36 cellular contexts compared by ENCODE assay signal in the genomic region with DNA sequence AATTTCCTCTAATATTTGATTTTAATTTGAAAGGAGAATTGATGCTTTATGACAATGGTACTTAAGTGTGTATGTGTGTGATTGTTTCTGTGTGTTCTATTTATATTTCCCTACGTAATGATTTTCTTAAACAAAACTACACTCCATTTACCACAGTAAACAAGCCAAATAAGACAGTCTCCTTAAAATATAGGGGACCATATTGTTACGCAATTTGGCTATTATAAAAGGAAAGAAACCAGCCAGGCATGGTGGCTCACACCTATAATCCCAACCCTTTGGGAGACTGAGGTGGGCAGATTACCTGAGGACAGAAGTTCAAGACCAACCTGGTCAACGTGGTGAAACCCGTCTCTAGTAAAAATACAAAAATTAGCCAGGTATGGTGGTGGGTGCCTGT.
"Had no signal": no experiment of that assay in that cellular context is flagged by ENCODE, and none has a peak within 500 bp of the region (broad histone marks: within the 10 kb centered on the region; RNA-seq: fewer than 3 reads in every experiment).

No MANE protein-coding gene starts in this region.

- H3K27me3 ChIP-seq: MG63 had no signal

- H3K4me3 ChIP-seq: MG63 had no signal

- H3K36me3 ChIP-seq: MG63 had no signal

- H3K9me3 ChIP-seq: MG63 had no signal

- DNase-seq: Karpas-422, Kasumi-1, MG63, MM.1S, MV-4-11, NCI-H1048, NCI-H1092, NCI-H1092 treated with DMSO at 0.1 percent for 48 hours, NCI-H1105, NCI-H1105 treated with DMSO at 0.1 percent for 48 hours, NCI-H1417, NCI-H1417 treated with DMSO at 0.1 percent for 48 hours, NCI-H1436, NCI-H1436 treated with DMSO at 0.1 percent for 48 hours, NCI-H146, NCI-H1694, NCI-H1694 treated with DMSO at 0.1 percent for 48 hours, NCI-H187, NCI-H187 treated with DMSO at 0.1 percent for 48 hours, NCI-H1930, NCI-H2029, NCI-H2029 treated with DMSO at 0.1 percent for 48 hours, NCI-H2081, NCI-H2081 treated with DMSO at 0.1 percent for 48 hours, NCI-H2107, NCI-H2171, NCI-H2171 treated with DMSO at 0.1 percent for 48 hours, NCI-H2227 treated with DMSO at 0.1 percent for 48 hours, NCI-H226, NCI-H345, NCI-H446, NCI-H446 treated with DMSO at 0.1 percent for 48 hours, NCI-H510A, NCI-H510A treated with DMSO at 0.1 percent for 48 hours, NCI-H524, NCI-H524 treated with DMSO at 0.1 percent for 48 hours had no signal
